In genomic region chr5:132293066-132293991, GRCh38 we compare ENCODE assay signal across 1 cellular context.
TF ChIP-seq lines count a peak whose summit lies in the region.

No MANE protein-coding gene starts in this region.

TF ChIP-seq in HEK293, 187 proteins besides CTCF, POLR2A, EP300 and RAD21 (continued from another document and continues in another):
- TF ChIP-seq PRDM10 (tag by site-specific recombination; IDR thresholded peaks at IDR 0.05): peak; percentile 95
- TF ChIP-seq, protein P1, sequence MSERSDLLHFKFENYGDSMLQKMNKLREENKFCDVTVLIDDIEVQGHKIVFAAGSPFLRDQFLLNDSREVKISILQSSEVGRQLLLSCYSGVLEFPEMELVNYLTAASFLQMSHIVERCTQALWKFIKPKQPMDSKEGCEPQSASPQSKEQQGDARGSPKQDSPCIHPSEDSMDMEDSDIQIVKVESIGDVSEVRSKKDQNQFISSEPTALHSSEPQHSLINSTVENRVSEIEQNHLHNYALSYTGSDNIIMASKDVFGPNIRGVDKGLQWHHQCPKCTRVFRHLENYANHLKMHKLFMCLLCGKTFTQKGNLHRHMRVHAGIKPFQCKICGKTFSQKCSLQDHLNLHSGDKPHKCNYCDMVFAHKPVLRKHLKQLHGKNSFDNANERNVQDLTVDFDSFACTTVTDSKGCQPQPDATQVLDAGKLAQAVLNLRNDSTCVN (tag by site-specific recombination; optimal IDR thresholded peaks at IDR 0.05): peak; percentile 95
- peak; percentile 46 for TF ChIP-seq SCRT2 (tag by site-specific recombination; IDR thresholded peaks at IDR 0.05)
- TF ChIP-seq ZNF10 (tag by site-specific recombination; IDR thresholded peaks at IDR 0.05): peak; percentile 36; the same call in 1 of the 2 replicates
- TF ChIP-seq ZNF548 (tag by site-specific recombination; IDR thresholded peaks at IDR 0.05): peak; percentile 58; the same call in 1 of the 2 replicates
- TF ChIP-seq ZNF423 (tag by site-specific recombination; IDR thresholded peaks at IDR 0.05): no peak
- TF ChIP-seq ZNF175 (tag by site-specific recombination; IDR thresholded peaks at IDR 0.05): no peak
- peak; percentile 66 for TF ChIP-seq ZIC2 (tag by site-specific recombination; IDR thresholded peaks at IDR 0.05)
- TF ChIP-seq ZNF776 (tag by site-specific recombination; IDR thresholded peaks at IDR 0.05; ENCODE audit: borderline replicate concordance): no peak; the same call in 1 of the 2 replicates
- TF ChIP-seq, protein P2, sequence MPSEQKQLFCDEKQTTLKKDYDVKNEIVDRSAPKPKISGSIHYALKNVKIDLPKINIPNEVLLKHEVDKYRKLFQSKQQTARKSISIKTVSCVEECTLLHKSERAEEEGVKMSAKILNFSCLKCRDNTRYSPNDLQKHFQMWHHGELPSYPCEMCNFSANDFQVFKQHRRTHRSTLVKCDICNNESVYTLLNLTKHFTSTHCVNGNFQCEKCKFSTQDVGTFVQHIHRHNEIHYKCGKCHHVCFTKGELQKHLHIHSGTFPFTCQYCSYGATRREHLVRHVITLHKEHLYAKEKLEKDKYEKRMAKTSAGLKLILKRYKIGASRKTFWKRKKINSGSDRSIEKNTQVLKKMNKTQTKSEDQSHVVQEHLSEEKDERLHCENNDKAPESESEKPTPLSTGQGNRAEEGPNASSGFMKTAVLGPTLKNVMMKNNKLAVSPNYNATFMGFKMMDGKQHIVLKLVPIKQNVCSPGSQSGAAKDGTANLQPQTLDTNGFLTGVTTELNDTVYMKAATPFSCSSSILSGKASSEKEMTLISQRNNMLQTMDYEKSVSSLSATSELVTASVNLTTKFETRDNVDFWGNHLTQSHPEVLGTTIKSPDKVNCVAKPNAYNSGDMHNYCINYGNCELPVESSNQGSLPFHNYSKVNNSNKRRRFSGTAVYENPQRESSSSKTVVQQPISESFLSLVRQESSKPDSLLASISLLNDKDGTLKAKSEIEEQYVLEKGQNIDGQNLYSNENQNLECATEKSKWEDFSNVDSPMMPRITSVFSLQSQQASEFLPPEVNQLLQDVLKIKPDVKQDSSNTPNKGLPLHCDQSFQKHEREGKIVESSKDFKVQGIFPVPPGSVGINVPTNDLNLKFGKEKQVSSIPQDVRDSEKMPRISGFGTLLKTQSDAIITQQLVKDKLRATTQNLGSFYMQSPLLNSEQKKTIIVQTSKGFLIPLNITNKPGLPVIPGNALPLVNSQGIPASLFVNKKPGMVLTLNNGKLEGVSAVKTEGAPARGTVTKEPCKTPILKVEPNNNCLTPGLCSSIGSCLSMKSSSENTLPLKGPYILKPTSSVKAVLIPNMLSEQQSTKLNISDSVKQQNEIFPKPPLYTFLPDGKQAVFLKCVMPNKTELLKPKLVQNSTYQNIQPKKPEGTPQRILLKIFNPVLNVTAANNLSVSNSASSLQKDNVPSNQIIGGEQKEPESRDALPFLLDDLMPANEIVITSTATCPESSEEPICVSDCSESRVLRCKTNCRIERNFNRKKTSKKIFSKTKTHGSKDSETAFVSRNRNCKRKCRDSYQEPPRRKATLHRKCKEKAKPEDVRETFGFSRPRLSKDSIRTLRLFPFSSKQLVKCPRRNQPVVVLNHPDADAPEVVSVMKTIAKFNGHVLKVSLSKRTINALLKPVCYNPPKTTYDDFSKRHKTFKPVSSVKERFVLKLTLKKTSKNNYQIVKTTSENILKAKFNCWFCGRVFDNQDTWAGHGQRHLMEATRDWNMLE (tag by site-specific recombination; conservative IDR thresholded peaks at IDR 0.05; ENCODE audit: low read depth): no peak
- TF ChIP-seq ZNF311 (tag by site-specific recombination; IDR thresholded peaks at IDR 0.05; ENCODE audit: borderline replicate concordance): no peak
- TF ChIP-seq ZNF138 (tag by site-specific recombination; IDR thresholded peaks at IDR 0.05; ENCODE audit: borderline replicate concordance): no peak
- no peak for TF ChIP-seq MZF1 (tag by site-specific recombination; IDR thresholded peaks at IDR 0.05; ENCODE audit: borderline replicate concordance)
- no peak for TF ChIP-seq ZNF510 (tag by site-specific recombination; IDR thresholded peaks at IDR 0.05; ENCODE audit: insufficient replicate concordance)
- no peak for TF ChIP-seq ZNF37A (tag by site-specific recombination; IDR thresholded peaks at IDR 0.05)
- TF ChIP-seq ZNF571 (tag by site-specific recombination; IDR thresholded peaks at IDR 0.05): no peak
- peak; percentile 88 for TF ChIP-seq ZNF76 (tag by site-specific recombination; IDR thresholded peaks at IDR 0.05; ENCODE audit: borderline replicate concordance, low read depth)
- peak; percentile 88 for TF ChIP-seq ZNF184 (tag by site-specific recombination; IDR thresholded peaks at IDR 0.05)
- TF ChIP-seq ZNF114 (tag by site-specific recombination; IDR thresholded peaks at IDR 0.05): no peak
- TF ChIP-seq ZNF398 (tag by site-specific recombination; IDR thresholded peaks at IDR 0.05): peak; percentile 65
- peak; percentile 38 for TF ChIP-seq OSR2 (tag by site-specific recombination; IDR thresholded peaks at IDR 0.05)
- TF ChIP-seq ZNF610 (tag by site-specific recombination; IDR thresholded peaks at IDR 0.05; ENCODE audit: borderline replicate concordance): no peak
- no peak for TF ChIP-seq ZNF132 (tag by site-specific recombination; IDR thresholded peaks at IDR 0.05; ENCODE audit: borderline replicate concordance)
- no peak for TF ChIP-seq KLF7 (tag by site-specific recombination; IDR thresholded peaks at IDR 0.05; ENCODE audit: borderline replicate concordance)
- no peak for TF ChIP-seq FEZF1 (tag by site-specific recombination; IDR thresholded peaks at IDR 0.05)
- peak; percentile 97 for TF ChIP-seq ZBTB17 (tag by site-specific recombination; IDR thresholded peaks at IDR 0.05)
- peak; percentile 96 for TF ChIP-seq ZNF629 (tag by site-specific recombination; IDR thresholded peaks at IDR 0.05)
- TF ChIP-seq ZNF664 (tag by site-specific recombination; IDR thresholded peaks at IDR 0.05): no peak
- peak; percentile 64; the same call in 1 of the 2 replicates for TF ChIP-seq ZBTB10 (tag by site-specific recombination; IDR thresholded peaks at IDR 0.05)
- peak; percentile 9; the same call in 1 of the 2 replicates for TF ChIP-seq ZNF394 (tag by site-specific recombination; IDR thresholded peaks at IDR 0.05; ENCODE audit: borderline replicate concordance)
- no peak for TF ChIP-seq ZBTB1 (tag by site-specific recombination; IDR thresholded peaks at IDR 0.05)
- 0 out of 2 replicates have a peak, but pooled peaks have one; percentile 15 for TF ChIP-seq ZNF837 (tag by site-specific recombination; IDR thresholded peaks at IDR 0.05)
- no peak for TF ChIP-seq ZNF791 (tag by site-specific recombination; IDR thresholded peaks at IDR 0.05)
- no peak for TF ChIP-seq ZNF529 (tag by site-specific recombination; IDR thresholded peaks at IDR 0.05; ENCODE audit: insufficient replicate concordance)
- peak; percentile 42; the same call in 1 of the 2 replicates for TF ChIP-seq ZNF843 (tag by site-specific recombination; IDR thresholded peaks at IDR 0.05)
- no peak for TF ChIP-seq ZNF768 (tag by site-specific recombination; IDR thresholded peaks at IDR 0.05)
- 0 out of 2 replicates have a peak, but pooled peaks have one; percentile 56 for TF ChIP-seq KLF16 (tag by site-specific recombination; IDR thresholded peaks at IDR 0.05)
- peak; percentile 83 for TF ChIP-seq SP2 (tag by site-specific recombination; IDR thresholded peaks at IDR 0.05)
- TF ChIP-seq SP7 (tag by site-specific recombination; IDR thresholded peaks at IDR 0.05): peak; percentile 70
- TF ChIP-seq ZNF677 (tag by site-specific recombination; IDR thresholded peaks at IDR 0.05): peak; percentile 9; the same call in 1 of the 2 replicates
- no peak for TF ChIP-seq ZNF350 (tag by site-specific recombination; IDR thresholded peaks at IDR 0.05)
- peak; percentile 98 for TF ChIP-seq PATZ1 (tag by site-specific recombination; IDR thresholded peaks at IDR 0.05)
- TF ChIP-seq WT1 (tag by site-specific recombination; IDR thresholded peaks at IDR 0.05): no peak; the same call in none of the 2 replicates
- no peak for TF ChIP-seq GLI4 (tag by site-specific recombination; IDR thresholded peaks at IDR 0.05)
- no peak for TF ChIP-seq ZNF792 (tag by site-specific recombination; IDR thresholded peaks at IDR 0.05)
- no peak; the same call in 1 of the 2 replicates for TF ChIP-seq ZNF513 (tag by site-specific recombination; IDR thresholded peaks at IDR 0.05)
